1 cellular context compared by ENCODE assay signal in genomic region chr5:97874491-97874890, GRCh38.
TF ChIP-seq lines count a peak whose summit lies in the region.

No MANE protein-coding gene starts in this region.

TF ChIP-seq in GM23338, 12 proteins besides CTCF, POLR2A, EP300 and RAD21 (continued from another document):
- TF ChIP-seq REST (IDR thresholded peaks at IDR 0.05; ENCODE audit: unreplicated experiment) (no peak), ZNF331 (CRISPR knock-in tag; IDR thresholded peaks at IDR 0.05; ENCODE audit: low read depth) (no peak)
TF ChIP-seq in GM23338: peak in this region for 0.
